In the genomic region with DNA sequence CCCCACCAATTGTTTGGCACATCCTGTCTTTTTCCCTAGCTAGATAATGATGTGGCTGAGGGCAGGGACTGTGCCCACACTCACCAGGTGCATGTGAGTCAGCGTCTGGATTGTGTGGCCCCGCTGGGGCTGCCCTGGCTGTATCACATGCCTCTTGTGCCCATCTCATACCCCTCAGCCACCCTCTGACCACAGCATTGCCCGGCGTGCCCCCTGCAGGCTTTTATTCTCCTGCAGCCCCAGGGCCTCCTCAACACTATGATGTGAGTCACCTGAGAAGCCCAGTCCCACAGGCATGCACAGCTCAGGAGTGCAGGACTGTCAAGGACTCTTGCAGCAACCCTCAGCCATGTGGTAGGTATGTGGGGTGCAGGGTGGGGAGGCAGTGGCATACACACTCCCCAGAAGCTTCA, we compare ENCODE assay signal across 19 cellular contexts. TPM values are rescaled to one million over a fixed set of nuclear protein-coding genes. Genes with fewer than 3 reads are reported as not detected.
A peak's percentile ranks its signal among the peaks of the same experiment; 100 is the strongest.
DNase-seq lines count a peak whose midpoint lies in the region; ATAC-seq, FAIRE-seq and TF ChIP-seq lines count a peak whose summit lies in the region.
"Had no signal": no experiment of that assay in that cellular context is flagged by ENCODE, and none has a peak within 500 bp of the region (broad histone marks: within the 10 kb centered on the region; RNA-seq: fewer than 3 reads in every experiment).

No MANE protein-coding gene starts in this region.

- WGBS in stomach, 5 donors, result 53 to 74% (median 61%) methylated on average over 4 of the region's 4 CpGs

- TF ChIP-seq EP300 in stomach (IDR thresholded peaks at IDR 0.05), result no peak

- in situ Hi-C loops in ACHN (cut with HindIII; ENCODE audit: low pct_ligation_motif_present, low pct_unique_long_range_greater_than_20kb, low sequenced_read_pairs), result no loop called here

- ATAC-seq in esophagus mucosa (peak; percentile 17), HG02981 (IDR thresholded peaks at IDR 0.05; ENCODE audit: unreplicated experiment) (no peak), HG03565 (IDR thresholded peaks at IDR 0.05; ENCODE audit: unreplicated experiment) (no peak), GM18867 (IDR thresholded peaks at IDR 0.05; ENCODE audit: unreplicated experiment) (no peak)

- H3K36me3 ChIP-seq in stomach, result no peaks in the 10 kb centered on the region
- H3K36me3 ChIP-seq: BLaER1 had no signal

- no peaks in the 10 kb centered on the region for H3K4me1 ChIP-seq in stomach
- H3K4me1 ChIP-seq: parathyroid adenoma had no signal

- FAIRE-seq in RCC 7860 (lab: Jason Lieb, UNC), result peak; percentile 95
- FAIRE-seq: colon, G401.6 had no signal

- H3K4me3 ChIP-seq in stomach, result no peak overlapping the region
- H3K4me3 ChIP-seq: BLaER1, GM23248, SK-N-MC had no signal

- no peak overlapping the region for H3K27ac ChIP-seq in stomach
- H3K27ac ChIP-seq: BLaER1, GM23248, parathyroid adenoma, SK-N-MC had no signal

- intact Hi-C loops in stomach (cut with DNase I; ENCODE audit: low total_unique reads), result no loop called here

- no peak for TF ChIP-seq POLR2A in stomach (IDR thresholded peaks at IDR 0.05)

- H3K27me3 ChIP-seq in stomach, result no peaks in the 10 kb centered on the region
- H3K27me3 ChIP-seq: BLaER1 had no signal

- TF ChIP-seq CTCF in stomach (IDR thresholded peaks at IDR 0.05), result no peak

- peak; percentile 91 for DNase-seq in ACHN
- peak; percentile 74 for DNase-seq in HK-2 (ENCODE audit: unreplicated experiment)
- DNase-seq in RCC 7860 (ENCODE audit: low spot score), result peak; percentile 96
- DNase-seq in stomach, result no peak
- DNase-seq: activated CD8-positive, alpha-beta memory T cell treated with anti-CD3 and anti-CD28 coated beads, Interleukin-2, amount 50 U/mL, for 4 hours; GM23248; NCI-H1417 treated with DMSO at 0.1 percent for 48 hours; NCI-H526 had no signal

- no peaks in the 10 kb centered on the region for H3K9me3 ChIP-seq in stomach
- H3K9me3 ChIP-seq: BLaER1 had no signal

RNA-seq across cellular contexts. Expression of a gene that starts 14.8 kb away (rescaled TPM):
- total RNA-seq in esophagus mucosa (11.6 TPM), stomach (10 to 100 TPM in 3 of 5 donors, 1 to 10 TPM in 2; 5.3 to 56.7 (median 37.4) TPM)
- polyA plus RNA-seq in stomach, result 10 to 100 TPM in 2 of 3 donors, 1 to 10 TPM in 1; 2.9 to 12.8 (median 12.5) TPM

RNA-seq across cellular contexts. Expression of a gene that starts 50.2 kb away (rescaled TPM):
- total RNA-seq in esophagus mucosa (not detected), stomach (not detected)
- not detected for polyA plus RNA-seq in stomach
- total RNA-seq: fibroblast of lung, GM23248, mesenteric fat pad had no signal
- polyA plus RNA-seq: fibroblast of lung, GM23248 had no signal
